ENCODE assay signal across 8 cellular contexts in genomic region chr19:6476155-6476895, GRCh38. TPM values are rescaled to one million over a fixed set of nuclear protein-coding genes. Genes with fewer than 3 reads are reported as not detected.
DNase-seq lines count a peak whose midpoint lies in the region; ATAC-seq and TF ChIP-seq lines count a peak whose summit lies in the region.

No MANE protein-coding gene starts in this region.

- DNase-seq in DND-41 = peak; percentile 63
- peak; percentile 56 for DNase-seq in NCI-H226
- peak; percentile 54 for DNase-seq in activated T-cell treated with anti-CD3 and anti-CD28 coated beads for 24 hours (ENCODE audit: low read depth)
- peak; percentile 71 to 79 for DNase-seq in stimulated activated naive CD8-positive, alpha-beta T cell treated with anti-CD3 and anti-CD28 coated beads, Interleukin-15, amount 100 ng/mL, for 72 hours
- no peak for DNase-seq in RKO (ENCODE audit: low spot score)

- H3K27ac ChIP-seq in DND-41 (ENCODE audit: low read length) = no peak overlapping the region

- H3K36me3 ChIP-seq in DND-41 (ENCODE audit: insufficient read depth, low read length) (peaks cover 38% of the 10 kb centered on the region), mucosa of stomach (ENCODE audit: control insufficient read depth, insufficient read depth, low read length) (no peaks in the 10 kb centered on the region)

- H3K9me3 ChIP-seq in DND-41 (ENCODE audit: insufficient read depth, low read length, severe bottlenecking) (no peaks in the 10 kb centered on the region), mucosa of stomach (ENCODE audit: control insufficient read depth, low read length) (no peaks in the 10 kb centered on the region)

- no peaks in the 10 kb centered on the region for H3K27me3 Mint-ChIP-seq in stimulated activated naive CD8-positive, alpha-beta T cell treated with anti-CD3 and anti-CD28 coated beads, Interleukin-15, amount 100 ng/mL, for 72 hours

- H3K4me1 ChIP-seq in DND-41 (ENCODE audit: insufficient read depth, low read length) (peaks cover 16% of the 10 kb centered on the region), mucosa of stomach (ENCODE audit: control insufficient read depth, insufficient read depth, low read length) (peaks cover 9% of the 10 kb centered on the region)

- peaks cover 12% of the 10 kb centered on the region for H3K79me2 ChIP-seq in DND-41 (ENCODE audit: insufficient read depth, low read length)

- no peak overlapping the region for H2AFZ ChIP-seq in DND-41 (ENCODE audit: low read depth, low read length)

- no peak overlapping the region for H3K4me3 Mint-ChIP-seq in stimulated activated naive CD8-positive, alpha-beta T cell treated with anti-CD3 and anti-CD28 coated beads, Interleukin-15, amount 100 ng/mL, for 72 hours

- no peak for TF ChIP-seq CTCF in DND-41 (IDR thresholded peaks at IDR 0.05; ENCODE audit: borderline replicate concordance, extremely low read depth, low read length, poor library complexity, severe bottlenecking)

- H3K9ac ChIP-seq in DND-41 (ENCODE audit: low read depth, low read length) = no peak overlapping the region
- H3K9ac ChIP-seq in mucosa of stomach (ENCODE audit: low read length) = peak overlapping the region; percentile 14

- H3K27ac Mint-ChIP-seq in stimulated activated naive CD8-positive, alpha-beta T cell treated with anti-CD3 and anti-CD28 coated beads, Interleukin-15, amount 100 ng/mL, for 72 hours = no peak overlapping the region

- no peaks in the 10 kb centered on the region for H3K9me3 Mint-ChIP-seq in stimulated activated naive CD8-positive, alpha-beta T cell treated with anti-CD3 and anti-CD28 coated beads, Interleukin-15, amount 100 ng/mL, for 72 hours

- H3K27me3 ChIP-seq in DND-41 (ENCODE audit: insufficient read depth, low read length, poor library complexity) = no peaks in the 10 kb centered on the region
- peaks cover 18% of the 10 kb centered on the region for H3K27me3 ChIP-seq in mucosa of stomach (ENCODE audit: control insufficient read depth, insufficient read depth, low read length)

- H3K4me2 ChIP-seq in DND-41 (ENCODE audit: insufficient read depth, low read length) = no peak overlapping the region

- H4K20me1 ChIP-seq in DND-41 (ENCODE audit: insufficient read depth, low read length) = no peaks in the 10 kb centered on the region

- H3K4me1 Mint-ChIP-seq in stimulated activated naive CD8-positive, alpha-beta T cell treated with anti-CD3 and anti-CD28 coated beads, Interleukin-15, amount 100 ng/mL, for 72 hours = peaks cover 31% of the 10 kb centered on the region

- ATAC-seq in DND-41 (ENCODE audit: insufficient read depth, low read depth) (peak; percentile 75), esophagus mucosa (peak; percentile 85), HG03565 (IDR thresholded peaks at IDR 0.05; ENCODE audit: unreplicated experiment) (no peak)
- ATAC-seq in stimulated activated naive CD8-positive, alpha-beta T cell treated with anti-CD3 and anti-CD28 coated beads, Interleukin-15, amount 100 ng/mL, for 72 hours = peak; percentile 83

- H3K4me3 ChIP-seq in DND-41 (ENCODE audit: low read depth in 1 of 2, low read length in 2 of 2) (no peak overlapping the region), mucosa of stomach (ENCODE audit: low read length) (peak overlapping the region; percentile 26)

RNA-seq across cellular contexts. Expression of gene DENND1C, which starts 5.3 kb away (rescaled TPM):
- total RNA-seq in esophagus mucosa = 1.3 TPM

RNA-seq across cellular contexts. Expression of gene CRB3, which starts 12.3 kb away (rescaled TPM):
- total RNA-seq in esophagus mucosa = 37.3 TPM

RNA-seq across cellular contexts. Expression of gene SLC25A23, which starts 16.7 kb away (rescaled TPM):
- total RNA-seq in esophagus mucosa = 31.1 TPM

RNA-seq across cellular contexts. Expression of gene TUBB4A, which starts 25.8 kb away (rescaled TPM):
- total RNA-seq in esophagus mucosa = 0.12 TPM

RNA-seq across cellular contexts. Expression of gene SLC25A41, which starts 42.8 kb away (rescaled TPM):
- total RNA-seq in esophagus mucosa = 0.36 TPM
